Comparison of ENCODE assay signal across 1 cellular context in the genomic region with DNA sequence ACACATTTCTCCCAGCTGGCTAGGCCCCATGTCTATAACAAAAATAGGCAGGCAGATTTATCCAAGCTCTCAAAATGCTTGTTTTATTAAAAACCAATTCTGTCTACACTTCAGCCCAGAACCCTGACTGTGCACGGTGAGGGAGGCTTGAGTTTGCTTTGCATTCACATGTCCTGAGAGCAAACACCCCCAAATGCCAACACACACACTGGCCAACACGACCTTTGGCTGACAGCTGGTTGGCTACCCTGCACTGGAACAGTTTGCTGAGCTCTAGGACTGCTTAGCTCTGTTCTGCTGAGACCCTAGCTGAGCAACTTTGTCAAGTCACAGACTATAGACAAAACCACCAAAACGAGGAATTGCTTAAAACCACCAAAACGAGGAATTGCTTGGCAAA.
A peak's percentile ranks its signal among the peaks of the same experiment; 100 is the strongest.
TF ChIP-seq lines count a peak whose summit lies in the region.

No MANE protein-coding gene starts in this region.

TF ChIP-seq in HepG2, 621 proteins besides CTCF, POLR2A, EP300 and RAD21 (continued from another document and continues in another):
- no peak for TF ChIP-seq MZF1 (CRISPR knock-in tag; IDR thresholded peaks at IDR 0.05; ENCODE audit: borderline replicate concordance)
- TF ChIP-seq ZNF768 (CRISPR knock-in tag; IDR thresholded peaks at IDR 0.05), result no peak
- no peak for TF ChIP-seq KAT2B (IDR thresholded peaks at IDR 0.05; ENCODE audit: borderline replicate concordance, low read depth, low read length)
- TF ChIP-seq ZSCAN12 (CRISPR knock-in tag; IDR thresholded peaks at IDR 0.05), result no peak
- TF ChIP-seq ZNF337 (CRISPR knock-in tag; IDR thresholded peaks at IDR 0.05; ENCODE audit: borderline replicate concordance, low read depth), result no peak
- no peak; the same call in 1 of the 2 replicates for TF ChIP-seq PITX1 (CRISPR knock-in tag; IDR thresholded peaks at IDR 0.05)
- TF ChIP-seq, protein P1, sequence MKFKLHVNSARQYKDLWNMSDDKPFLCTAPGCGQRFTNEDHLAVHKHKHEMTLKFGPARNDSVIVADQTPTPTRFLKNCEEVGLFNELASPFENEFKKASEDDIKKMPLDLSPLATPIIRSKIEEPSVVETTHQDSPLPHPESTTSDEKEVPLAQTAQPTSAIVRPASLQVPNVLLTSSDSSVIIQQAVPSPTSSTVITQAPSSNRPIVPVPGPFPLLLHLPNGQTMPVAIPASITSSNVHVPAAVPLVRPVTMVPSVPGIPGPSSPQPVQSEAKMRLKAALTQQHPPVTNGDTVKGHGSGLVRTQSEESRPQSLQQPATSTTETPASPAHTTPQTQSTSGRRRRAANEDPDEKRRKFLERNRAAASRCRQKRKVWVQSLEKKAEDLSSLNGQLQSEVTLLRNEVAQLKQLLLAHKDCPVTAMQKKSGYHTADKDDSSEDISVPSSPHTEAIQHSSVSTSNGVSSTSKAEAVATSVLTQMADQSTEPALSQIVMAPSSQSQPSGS (CRISPR knock-in tag; IDR thresholded peaks at IDR 0.05), result no peak
- no peak for TF ChIP-seq ZNF383 (CRISPR knock-in tag; IDR thresholded peaks at IDR 0.05; ENCODE audit: borderline replicate concordance)
- TF ChIP-seq ZC3H13 (CRISPR knock-in tag; IDR thresholded peaks at IDR 0.05), result no peak
- TF ChIP-seq ZNF10 (CRISPR knock-in tag; IDR thresholded peaks at IDR 0.05; ENCODE audit: borderline replicate concordance, low read depth), result no peak
- no peak for TF ChIP-seq CENPX (CRISPR knock-in tag; IDR thresholded peaks at IDR 0.05)
- no peak for TF ChIP-seq SOX13 (IDR thresholded peaks at IDR 0.05)
- peak in 1 of 2 experiments; percentile 56; a peak in 2 of 4 replicates for TF ChIP-seq SOX13 (CRISPR knock-in tag; conservative IDR thresholded peaks at IDR 0.05 in 1 of 2, IDR thresholded peaks at IDR 0.05 in 1 of 2)
- no peak for TF ChIP-seq ZNF256 (CRISPR knock-in tag; conservative IDR thresholded peaks at IDR 0.05)
- TF ChIP-seq ZNF616 (CRISPR knock-in tag; IDR thresholded peaks at IDR 0.05; ENCODE audit: low read depth), result no peak
- TF ChIP-seq ZFP41 (CRISPR knock-in tag; IDR thresholded peaks at IDR 0.05; ENCODE audit: borderline replicate concordance), result no peak
- TF ChIP-seq ZNF841 (CRISPR knock-in tag; IDR thresholded peaks at IDR 0.05; ENCODE audit: borderline replicate concordance), result no peak
- TF ChIP-seq ZNF232 (CRISPR knock-in tag; IDR thresholded peaks at IDR 0.05; ENCODE audit: borderline replicate concordance), result no peak
- no peak for TF ChIP-seq ZNF274 (CRISPR knock-in tag; IDR thresholded peaks at IDR 0.05)
- TF ChIP-seq PTBP1 (IDR thresholded peaks at IDR 0.05; ENCODE audit: low read depth, low read length, poor library complexity, severe bottlenecking), result no peak
- TF ChIP-seq, protein P2, sequence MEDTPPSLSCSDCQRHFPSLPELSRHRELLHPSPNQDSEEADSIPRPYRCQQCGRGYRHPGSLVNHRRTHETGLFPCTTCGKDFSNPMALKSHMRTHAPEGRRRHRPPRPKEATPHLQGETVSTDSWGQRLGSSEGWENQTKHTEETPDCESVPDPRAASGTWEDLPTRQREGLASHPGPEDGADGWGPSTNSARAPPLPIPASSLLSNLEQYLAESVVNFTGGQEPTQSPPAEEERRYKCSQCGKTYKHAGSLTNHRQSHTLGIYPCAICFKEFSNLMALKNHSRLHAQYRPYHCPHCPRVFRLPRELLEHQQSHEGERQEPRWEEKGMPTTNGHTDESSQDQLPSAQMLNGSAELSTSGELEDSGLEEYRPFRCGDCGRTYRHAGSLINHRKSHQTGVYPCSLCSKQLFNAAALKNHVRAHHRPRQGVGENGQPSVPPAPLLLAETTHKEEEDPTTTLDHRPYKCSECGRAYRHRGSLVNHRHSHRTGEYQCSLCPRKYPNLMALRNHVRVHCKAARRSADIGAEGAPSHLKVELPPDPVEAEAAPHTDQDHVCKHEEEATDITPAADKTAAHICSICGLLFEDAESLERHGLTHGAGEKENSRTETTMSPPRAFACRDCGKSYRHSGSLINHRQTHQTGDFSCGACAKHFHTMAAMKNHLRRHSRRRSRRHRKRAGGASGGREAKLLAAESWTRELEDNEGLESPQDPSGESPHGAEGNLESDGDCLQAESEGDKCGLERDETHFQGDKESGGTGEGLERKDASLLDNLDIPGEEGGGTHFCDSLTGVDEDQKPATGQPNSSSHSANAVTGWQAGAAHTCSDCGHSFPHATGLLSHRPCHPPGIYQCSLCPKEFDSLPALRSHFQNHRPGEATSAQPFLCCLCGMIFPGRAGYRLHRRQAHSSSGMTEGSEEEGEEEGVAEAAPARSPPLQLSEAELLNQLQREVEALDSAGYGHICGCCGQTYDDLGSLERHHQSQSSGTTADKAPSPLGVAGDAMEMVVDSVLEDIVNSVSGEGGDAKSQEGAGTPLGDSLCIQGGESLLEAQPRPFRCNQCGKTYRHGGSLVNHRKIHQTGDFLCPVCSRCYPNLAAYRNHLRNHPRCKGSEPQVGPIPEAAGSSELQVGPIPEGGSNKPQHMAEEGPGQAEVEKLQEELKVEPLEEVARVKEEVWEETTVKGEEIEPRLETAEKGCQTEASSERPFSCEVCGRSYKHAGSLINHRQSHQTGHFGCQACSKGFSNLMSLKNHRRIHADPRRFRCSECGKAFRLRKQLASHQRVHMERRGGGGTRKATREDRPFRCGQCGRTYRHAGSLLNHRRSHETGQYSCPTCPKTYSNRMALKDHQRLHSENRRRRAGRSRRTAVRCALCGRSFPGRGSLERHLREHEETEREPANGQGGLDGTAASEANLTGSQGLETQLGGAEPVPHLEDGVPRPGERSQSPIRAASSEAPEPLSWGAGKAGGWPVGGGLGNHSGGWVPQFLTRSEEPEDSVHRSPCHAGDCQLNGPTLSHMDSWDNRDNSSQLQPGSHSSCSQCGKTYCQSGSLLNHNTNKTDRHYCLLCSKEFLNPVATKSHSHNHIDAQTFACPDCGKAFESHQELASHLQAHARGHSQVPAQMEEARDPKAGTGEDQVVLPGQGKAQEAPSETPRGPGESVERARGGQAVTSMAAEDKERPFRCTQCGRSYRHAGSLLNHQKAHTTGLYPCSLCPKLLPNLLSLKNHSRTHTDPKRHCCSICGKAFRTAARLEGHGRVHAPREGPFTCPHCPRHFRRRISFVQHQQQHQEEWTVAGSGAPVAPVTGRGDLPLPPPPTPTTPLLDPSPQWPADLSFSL (CRISPR knock-in tag; IDR thresholded peaks at IDR 0.05), result 0 out of 2 replicates have a peak, but pooled peaks have one; percentile 64
- TF ChIP-seq, protein P3, sequence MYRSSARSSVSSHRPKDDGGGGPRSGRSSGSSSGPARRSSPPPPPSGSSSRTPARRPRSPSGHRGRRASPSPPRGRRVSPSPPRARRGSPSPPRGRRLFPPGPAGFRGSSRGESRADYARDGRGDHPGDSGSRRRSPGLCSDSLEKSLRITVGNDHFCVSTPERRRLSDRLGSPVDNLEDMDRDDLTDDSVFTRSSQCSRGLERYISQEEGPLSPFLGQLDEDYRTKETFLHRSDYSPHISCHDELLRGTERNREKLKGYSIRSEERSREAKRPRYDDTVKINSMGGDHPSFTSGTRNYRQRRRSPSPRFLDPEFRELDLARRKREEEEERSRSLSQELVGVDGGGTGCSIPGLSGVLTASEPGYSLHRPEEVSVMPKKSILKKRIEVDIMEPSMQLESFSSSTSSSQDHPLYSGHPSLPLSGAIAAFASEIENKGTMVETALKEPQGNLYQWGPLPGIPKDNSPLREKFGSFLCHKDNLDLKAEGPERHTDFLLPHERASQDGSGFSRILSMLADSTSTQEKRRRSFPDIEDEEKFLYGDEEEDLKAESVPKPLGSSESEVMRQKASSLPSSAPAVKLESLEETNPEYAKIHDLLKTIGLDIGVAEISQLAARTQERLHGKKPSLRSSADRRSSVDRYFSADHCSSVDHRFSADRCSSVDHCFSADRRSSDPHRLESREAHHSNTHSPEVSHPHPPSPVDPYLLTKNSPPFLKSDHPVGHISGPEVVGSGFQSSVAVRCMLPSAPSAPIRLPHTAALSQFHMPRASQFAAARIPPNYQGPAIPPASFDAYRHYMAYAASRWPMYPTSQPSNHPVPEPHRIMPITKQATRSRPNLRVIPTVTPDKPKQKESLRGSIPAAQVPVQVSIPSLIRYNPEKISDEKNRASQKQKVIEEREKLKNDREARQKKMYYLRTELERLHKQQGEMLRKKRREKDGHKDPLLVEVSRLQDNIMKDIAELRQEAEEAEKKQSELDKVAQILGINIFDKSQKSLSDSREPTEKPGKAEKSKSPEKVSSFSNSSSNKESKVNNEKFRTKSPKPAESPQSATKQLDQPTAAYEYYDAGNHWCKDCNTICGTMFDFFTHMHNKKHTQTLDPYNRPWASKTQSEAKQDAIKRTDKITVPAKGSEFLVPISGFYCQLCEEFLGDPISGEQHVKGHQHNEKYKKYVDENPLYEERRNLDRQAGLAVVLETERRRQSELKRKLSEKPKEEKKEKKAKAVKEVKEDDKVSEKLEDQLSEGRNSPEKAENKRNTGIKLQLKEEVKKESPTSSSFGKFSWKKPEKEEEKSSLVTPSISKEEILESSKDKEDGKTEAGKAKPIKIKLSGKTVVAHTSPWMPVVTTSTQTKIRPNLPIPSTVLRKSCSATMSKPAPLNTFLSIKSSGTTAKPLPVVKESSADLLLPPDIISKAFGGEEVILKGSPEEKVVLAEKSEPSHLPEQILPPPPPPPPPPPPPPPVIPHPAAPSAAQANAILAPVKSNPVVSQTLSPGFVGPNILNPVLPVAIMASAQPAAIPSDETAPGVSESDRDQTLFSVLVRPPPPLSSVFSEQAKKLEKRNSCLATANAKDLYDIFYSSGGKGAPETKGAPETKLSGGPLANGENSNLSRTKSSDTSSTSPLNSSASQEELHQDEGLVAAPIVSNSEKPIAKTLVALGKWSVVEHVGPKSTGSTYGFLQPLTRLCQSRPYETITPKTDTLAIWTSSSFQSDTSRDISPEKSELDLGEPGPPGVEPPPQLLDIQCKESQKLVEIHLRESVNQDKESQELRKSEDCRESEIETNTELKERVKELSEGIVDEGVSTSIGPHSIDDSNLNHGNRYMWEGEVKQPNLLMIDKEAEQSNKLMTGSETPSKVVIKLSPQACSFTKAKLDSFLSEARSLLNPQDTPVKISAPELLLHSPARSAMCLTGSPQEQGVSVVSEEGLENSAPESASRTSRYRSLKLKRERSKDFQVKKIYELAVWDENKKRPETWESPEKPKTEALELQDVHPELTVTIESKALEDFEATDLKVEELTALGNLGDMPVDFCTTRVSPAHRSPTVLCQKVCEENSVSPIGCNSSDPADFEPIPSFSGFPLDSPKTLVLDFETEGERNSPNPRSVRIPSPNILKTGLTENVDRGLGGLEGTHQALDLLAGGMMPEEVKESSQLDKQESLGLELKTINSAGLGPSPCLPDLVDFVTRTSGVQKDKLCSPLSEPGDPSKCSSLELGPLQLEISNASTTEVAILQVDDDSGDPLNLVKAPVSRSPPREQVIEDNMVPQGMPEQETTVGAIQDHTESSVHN (CRISPR knock-in tag; IDR thresholded peaks at IDR 0.05), result no peak
- TF ChIP-seq, protein P4, sequence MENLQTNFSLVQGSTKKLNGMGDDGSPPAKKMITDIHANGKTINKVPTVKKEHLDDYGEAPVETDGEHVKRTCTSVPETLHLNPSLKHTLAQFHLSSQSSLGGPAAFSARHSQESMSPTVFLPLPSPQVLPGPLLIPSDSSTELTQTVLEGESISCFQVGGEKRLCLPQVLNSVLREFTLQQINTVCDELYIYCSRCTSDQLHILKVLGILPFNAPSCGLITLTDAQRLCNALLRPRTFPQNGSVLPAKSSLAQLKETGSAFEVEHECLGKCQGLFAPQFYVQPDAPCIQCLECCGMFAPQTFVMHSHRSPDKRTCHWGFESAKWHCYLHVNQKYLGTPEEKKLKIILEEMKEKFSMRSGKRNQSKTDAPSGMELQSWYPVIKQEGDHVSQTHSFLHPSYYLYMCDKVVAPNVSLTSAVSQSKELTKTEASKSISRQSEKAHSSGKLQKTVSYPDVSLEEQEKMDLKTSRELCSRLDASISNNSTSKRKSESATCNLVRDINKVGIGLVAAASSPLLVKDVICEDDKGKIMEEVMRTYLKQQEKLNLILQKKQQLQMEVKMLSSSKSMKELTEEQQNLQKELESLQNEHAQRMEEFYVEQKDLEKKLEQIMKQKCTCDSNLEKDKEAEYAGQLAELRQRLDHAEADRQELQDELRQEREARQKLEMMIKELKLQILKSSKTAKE (CRISPR knock-in tag; IDR thresholded peaks at IDR 0.05; ENCODE audit: borderline replicate concordance), result no peak
- TF ChIP-seq, protein P5, sequence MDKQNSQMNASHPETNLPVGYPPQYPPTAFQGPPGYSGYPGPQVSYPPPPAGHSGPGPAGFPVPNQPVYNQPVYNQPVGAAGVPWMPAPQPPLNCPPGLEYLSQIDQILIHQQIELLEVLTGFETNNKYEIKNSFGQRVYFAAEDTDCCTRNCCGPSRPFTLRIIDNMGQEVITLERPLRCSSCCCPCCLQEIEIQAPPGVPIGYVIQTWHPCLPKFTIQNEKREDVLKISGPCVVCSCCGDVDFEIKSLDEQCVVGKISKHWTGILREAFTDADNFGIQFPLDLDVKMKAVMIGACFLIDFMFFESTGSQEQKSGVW (CRISPR knock-in tag; IDR thresholded peaks at IDR 0.05; ENCODE audit: borderline replicate concordance), result no peak
- no peak for TF ChIP-seq HNRNPUL1 (IDR thresholded peaks at IDR 0.05; ENCODE audit: low read depth, low read length)
- no peak for TF ChIP-seq ZNF570 (CRISPR knock-in tag; IDR thresholded peaks at IDR 0.05; ENCODE audit: borderline replicate concordance)
- no peak for TF ChIP-seq ZSCAN20 (CRISPR knock-in tag; IDR thresholded peaks at IDR 0.05; ENCODE audit: borderline replicate concordance)
- peak; percentile 7; the same call in 1 of the 2 replicates for TF ChIP-seq SMC3 (IDR thresholded peaks at IDR 0.05; ENCODE audit: low read length)
- no peak for TF ChIP-seq PAF1 (CRISPR knock-in tag; IDR thresholded peaks at IDR 0.05)
- no peak for TF ChIP-seq EED (CRISPR knock-in tag; IDR thresholded peaks at IDR 0.05)
- TF ChIP-seq ZNF510 (CRISPR knock-in tag; IDR thresholded peaks at IDR 0.05; ENCODE audit: low read depth), result no peak
- peak; percentile 34; the same call in 1 of the 2 replicates for TF ChIP-seq ERF (CRISPR knock-in tag; IDR thresholded peaks at IDR 0.05)
- TF ChIP-seq, protein P6, sequence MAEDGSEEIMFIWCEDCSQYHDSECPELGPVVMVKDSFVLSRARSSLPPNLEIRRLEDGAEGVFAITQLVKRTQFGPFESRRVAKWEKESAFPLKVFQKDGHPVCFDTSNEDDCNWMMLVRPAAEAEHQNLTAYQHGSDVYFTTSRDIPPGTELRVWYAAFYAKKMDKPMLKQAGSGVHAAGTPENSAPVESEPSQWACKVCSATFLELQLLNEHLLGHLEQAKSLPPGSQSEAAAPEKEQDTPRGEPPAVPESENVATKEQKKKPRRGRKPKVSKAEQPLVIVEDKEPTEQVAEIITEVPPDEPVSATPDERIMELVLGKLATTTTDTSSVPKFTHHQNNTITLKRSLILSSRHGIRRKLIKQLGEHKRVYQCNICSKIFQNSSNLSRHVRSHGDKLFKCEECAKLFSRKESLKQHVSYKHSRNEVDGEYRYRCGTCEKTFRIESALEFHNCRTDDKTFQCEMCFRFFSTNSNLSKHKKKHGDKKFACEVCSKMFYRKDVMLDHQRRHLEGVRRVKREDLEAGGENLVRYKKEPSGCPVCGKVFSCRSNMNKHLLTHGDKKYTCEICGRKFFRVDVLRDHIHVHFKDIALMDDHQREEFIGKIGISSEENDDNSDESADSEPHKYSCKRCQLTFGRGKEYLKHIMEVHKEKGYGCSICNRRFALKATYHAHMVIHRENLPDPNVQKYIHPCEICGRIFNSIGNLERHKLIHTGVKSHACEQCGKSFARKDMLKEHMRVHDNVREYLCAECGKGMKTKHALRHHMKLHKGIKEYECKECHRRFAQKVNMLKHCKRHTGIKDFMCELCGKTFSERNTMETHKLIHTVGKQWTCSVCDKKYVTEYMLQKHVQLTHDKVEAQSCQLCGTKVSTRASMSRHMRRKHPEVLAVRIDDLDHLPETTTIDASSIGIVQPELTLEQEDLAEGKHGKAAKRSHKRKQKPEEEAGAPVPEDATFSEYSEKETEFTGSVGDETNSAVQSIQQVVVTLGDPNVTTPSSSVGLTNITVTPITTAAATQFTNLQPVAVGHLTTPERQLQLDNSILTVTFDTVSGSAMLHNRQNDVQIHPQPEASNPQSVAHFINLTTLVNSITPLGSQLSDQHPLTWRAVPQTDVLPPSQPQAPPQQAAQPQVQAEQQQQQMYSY (CRISPR knock-in tag; IDR thresholded peaks at IDR 0.05), result no peak
- no peak for TF ChIP-seq JUNB (CRISPR knock-in tag; IDR thresholded peaks at IDR 0.05; ENCODE audit: borderline replicate concordance)
- TF ChIP-seq ZNF331 (CRISPR knock-in tag; IDR thresholded peaks at IDR 0.05), result peak; percentile 68
- TF ChIP-seq KMT2B (CRISPR knock-in tag; IDR thresholded peaks at IDR 0.05), result 0 out of 2 replicates have a peak, but pooled peaks have one; percentile 26
